ENCODE assay signal across 8 cellular contexts in the genomic region with DNA sequence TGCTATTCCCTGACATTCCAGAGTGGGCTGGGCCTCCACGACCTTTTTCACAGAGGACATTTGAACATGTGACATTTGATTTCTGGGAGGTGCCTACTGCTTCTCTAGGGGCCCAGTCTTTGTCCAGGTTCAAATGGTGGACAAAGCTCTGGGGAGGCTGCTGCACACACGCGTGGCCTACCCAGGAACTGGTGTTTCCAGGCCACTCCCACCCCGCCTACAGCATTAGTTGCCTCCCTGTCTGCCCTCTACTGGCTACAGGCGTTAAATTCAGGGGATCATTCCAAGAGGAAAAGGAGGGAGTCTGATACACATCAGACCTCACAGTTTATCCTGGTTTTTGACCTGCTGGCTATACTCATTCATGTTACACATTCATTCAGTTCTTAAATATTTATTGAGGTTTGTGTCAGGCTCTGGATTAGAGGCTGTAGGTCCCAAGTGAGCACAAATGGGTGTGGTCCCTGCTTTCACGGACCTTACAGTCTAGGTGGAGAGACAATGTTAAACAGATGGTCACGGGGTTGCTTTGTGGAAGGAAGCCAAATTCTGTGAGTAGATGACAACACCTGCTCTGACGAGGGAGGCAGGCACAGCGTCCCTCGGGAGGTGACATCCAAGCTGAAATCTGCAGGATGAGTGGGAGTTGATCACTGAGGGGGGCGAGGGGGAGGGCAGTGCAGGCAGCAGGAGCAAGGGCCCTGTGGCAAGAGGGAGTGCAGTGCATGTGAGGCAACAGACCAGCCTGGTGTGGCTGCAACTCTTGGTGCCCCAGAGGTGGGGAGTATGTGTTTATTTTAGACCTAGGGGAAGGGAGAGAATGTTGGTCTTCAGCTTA.
DNase-seq lines count a peak whose midpoint lies in the region; ATAC-seq and TF ChIP-seq lines count a peak whose summit lies in the region.

No MANE protein-coding gene starts in this region.

- H4K20me1 ChIP-seq in BLaER1, result peaks cover 7% of the 10 kb centered on the region

- peaks cover 28% of the 10 kb centered on the region for H3K36me3 ChIP-seq in BLaER1

- TF ChIP-seq CTCF in retinal pigment epithelial cell (conservative IDR thresholded peaks at IDR 0.05; ENCODE audit: low read depth, low read length), result peak; percentile 83

- intact Hi-C loops in head of caudate nucleus (cut with DNase I), result loop anchor here (5.0 kb wide), 1 partner anchor 61 kb away; no protein-coding TSS in a partner anchor

- DNase-seq in NCI-H748 (lab: John Stamatoyannopoulos, UW; ENCODE audit: unreplicated experiment), result peak; percentile 83
- DNase-seq in activated T-cell treated with anti-CD3 and anti-CD28 coated beads, Interleukin-2, amount 50 U/mL, for 48 hours, result peak; percentile 63 to 65
- peak in 37 of 42 donors; percentile 38 to 87 (median 57) for DNase-seq in head of caudate nucleus
- no peak for DNase-seq in retinal pigment epithelial cell (ENCODE audit: low read depth)
- DNase-seq in OCI-M2 (lab: John Stamatoyannopoulos, UW; ENCODE audit: unreplicated experiment), result no peak

- no peaks in the 10 kb centered on the region for H3K27me3 ChIP-seq in BLaER1

- ATAC-seq in GM18909 (IDR thresholded peaks at IDR 0.05; ENCODE audit: poor library complexity, unreplicated experiment) (peak; percentile 71), HG03196 (IDR thresholded peaks at IDR 0.05; ENCODE audit: unreplicated experiment) (peak; percentile 61)

- H3K4me2 ChIP-seq in BLaER1, result peak overlapping the region; percentile 39

- no peaks in the 10 kb centered on the region for H3K9me3 ChIP-seq in BLaER1

- peaks cover 63% of the 10 kb centered on the region for H3K4me1 ChIP-seq in BLaER1

- H3K27ac ChIP-seq in BLaER1, result peak overlapping the region; percentile 15; the same call in 1 of the 2 replicates

- no peak overlapping the region for H3K9ac ChIP-seq in BLaER1

- H3K4me3 ChIP-seq in BLaER1 (no peak overlapping the region; the same call in 1 of the 2 replicates), retinal pigment epithelial cell (ENCODE audit: low read length) (no peak overlapping the region)

Comparison
In these comparisons a context has a peak if more than half of its experiments do, and no peak if none do; other contexts are left out.
1. DNase-seq: peak in NCI-H748 (single experiment), activated T-cell treated with anti-CD3 and anti-CD28 coated beads, Interleukin-2, amount 50 U/mL, for 48 hours (2 of 2) and head of caudate nucleus (37 of 42); none in retinal pigment epithelial cell (single experiment) and OCI-M2 (single experiment).